In the genomic region with DNA sequence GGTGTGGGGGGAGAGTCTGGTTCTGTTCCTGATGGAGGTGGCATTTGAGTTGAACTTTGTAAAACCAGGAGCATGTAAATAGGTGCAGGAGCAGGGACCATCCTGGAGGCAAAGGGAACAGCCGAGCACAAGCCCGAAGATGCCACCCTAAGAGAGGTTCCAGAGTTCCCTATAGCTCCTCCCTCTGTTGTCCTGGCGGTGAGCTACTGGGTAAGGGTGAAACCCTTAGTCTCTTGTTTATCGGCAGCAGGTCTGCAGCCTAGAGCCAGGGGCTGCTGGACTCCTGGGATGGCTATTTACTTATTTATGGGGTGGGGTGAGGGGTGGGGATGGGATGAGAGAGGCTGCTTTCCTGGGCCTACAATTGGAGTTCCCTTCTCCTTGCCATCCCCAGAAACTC, we compare ENCODE assay signal across 19 cellular contexts. TPM values are rescaled to one million over a fixed set of nuclear protein-coding genes. Genes with fewer than 3 reads are reported as not detected.
"Had no signal": no experiment of that assay in that cellular context is flagged by ENCODE, and none has a peak within 500 bp of the region (broad histone marks: within the 10 kb centered on the region; RNA-seq: fewer than 3 reads in every experiment).

No MANE protein-coding gene starts in this region.

- H3K9me3 ChIP-seq: right lobe of liver, uterus had no signal

- H3K4me3 ChIP-seq: lung, ovary, right lobe of liver, uterus had no signal

- H3K27ac ChIP-seq: foreskin keratinocyte, ovary, right lobe of liver, uterus had no signal

- ATAC-seq: activated CD8-positive, alpha-beta T cell treated with anti-CD3 and anti-CD28 coated beads, Interleukin-2, amount 10 ng/mL, durations not matched to agents 7 days and 5 days had no signal

- H3K9me3 Mint-ChIP-seq: activated naive CD8-positive, alpha-beta T cell treated with anti-CD3 and anti-CD28 coated beads for 36 hours; activated T-cell treated with anti-CD3 and anti-CD28 coated beads, Interleukin-2, amount 50 U/mL, for 72 hours; neural crest cell had no signal

- H3K36me3 ChIP-seq: ovary, right lobe of liver, uterus had no signal

- H3K4me3 Mint-ChIP-seq: activated CD8-positive, alpha-beta T cell treated with anti-CD3 and anti-CD28 coated beads, Interleukin-2, amount 10 ng/mL, durations not matched to agents 7 days and 5 days; neural crest cell had no signal

- H3K27ac Mint-ChIP-seq: activated CD8-positive, alpha-beta T cell treated with anti-CD3 and anti-CD28 coated beads, Interleukin-2, amount 10 ng/mL, durations not matched to agents 7 days and 5 days; activated naive CD8-positive, alpha-beta T cell treated with anti-CD3 and anti-CD28 coated beads for 36 hours; activated T-cell treated with anti-CD3 and anti-CD28 coated beads, Interleukin-2, amount 50 U/mL, for 72 hours had no signal

- DNase-seq: activated CD4-positive, alpha-beta T cell treated with anti-CD3 and anti-CD28 coated beads for 4 hours; activated CD8-positive, alpha-beta memory T cell treated with anti-CD3 and anti-CD28 coated beads, Interleukin-2, amount 50 U/mL, for 4 hours; activated CD8-positive, alpha-beta T cell treated with anti-CD3 and anti-CD28 coated beads, Interleukin-2, amount 10 ng/mL, durations not matched to agents 7 days and 5 days; activated gamma-delta T cell; activated naive CD8-positive, alpha-beta T cell treated with anti-CD3 and anti-CD28 coated beads for 36 hours; activated T-cell treated with anti-CD3 and anti-CD28 coated beads, Interleukin-2, amount 50 U/mL, for 72 hours; anterior cingulate cortex; cortex of kidney; effector CD8-positive, alpha-beta T cell; foreskin keratinocyte; head of caudate nucleus; midbrain; ovary; right lobe of liver; T-helper 2 cell; uterus had no signal

- H3K4me1 ChIP-seq: foreskin keratinocyte, right lobe of liver had no signal

RNA-seq across cellular contexts. Expression of a gene that starts 6.5 kb away (rescaled TPM):
- total RNA-seq: activated CD8-positive, alpha-beta T cell treated with anti-CD3 and anti-CD28 coated beads, Interleukin-2, amount 10 ng/mL, durations not matched to agents 7 days and 5 days; activated naive CD8-positive, alpha-beta T cell treated with anti-CD3 and anti-CD28 coated beads for 36 hours; activated T-cell treated with anti-CD3 and anti-CD28 coated beads, Interleukin-2, amount 50 U/mL, for 72 hours; foreskin keratinocyte; ovary; pulmonary artery endothelial cell; right lobe of liver; uterus had no signal
- polyA plus RNA-seq: foreskin keratinocyte, ovary had no signal
